2 cellular contexts compared by ENCODE assay signal in genomic region chr6:139297921-139298320, GRCh38.
TF ChIP-seq lines count a peak whose summit lies in the region.

No MANE protein-coding gene starts in this region.

TF ChIP-seq in HepG2, 621 proteins besides CTCF, POLR2A, EP300 and RAD21:
- TF ChIP-seq CSRNP1 (CRISPR knock-in tag; IDR thresholded peaks at IDR 0.05) (no peak), MAFF (IDR thresholded peaks at IDR 0.05; ENCODE audit: low read depth, low read length) (peak; percentile 85), MAFK (conservative IDR thresholded peaks at IDR 0.05 in 1 of 2, IDR thresholded peaks at IDR 0.05 in 1 of 2; ENCODE audit: low read length in 2 of 2) (peak; percentile 76 to 91)
- TF ChIP-seq, protein P1, sequence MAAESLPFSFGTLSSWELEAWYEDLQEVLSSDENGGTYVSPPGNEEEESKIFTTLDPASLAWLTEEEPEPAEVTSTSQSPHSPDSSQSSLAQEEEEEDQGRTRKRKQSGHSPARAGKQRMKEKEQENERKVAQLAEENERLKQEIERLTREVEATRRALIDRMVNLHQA (CRISPR knock-in tag; IDR thresholded peaks at IDR 0.05), result no peak
TF ChIP-seq in HepG2: peak in this region for 2.

TF ChIP-seq in K562, 482 proteins besides CTCF, POLR2A, EP300 and RAD21:
- TF ChIP-seq ZNF316 (IDR thresholded peaks at IDR 0.05) (peak; percentile 72; the same call in 1 of the 2 replicates), MAFF (IDR thresholded peaks at IDR 0.05; ENCODE audit: low read length) (peak; percentile 57; the same call in 1 of the 2 replicates), C11orf30 (IDR thresholded peaks at IDR 0.05; ENCODE audit: low read depth) (peak; percentile 32; the same call in 1 of the 2 replicates), MAFG (tag; conservative IDR thresholded peaks at IDR 0.05) (0 out of 2 replicates have a peak, but pooled peaks have one; percentile 21), HNRNPH1 (optimal IDR thresholded peaks at IDR 0.05; ENCODE audit: low read depth, low read length) (no peak), MAFK (IDR thresholded peaks at IDR 0.05; ENCODE audit: low read length) (peak; percentile 67; the same call in 1 of the 2 replicates)
